ENCODE assay signal across 9 cellular contexts in the genomic region with DNA sequence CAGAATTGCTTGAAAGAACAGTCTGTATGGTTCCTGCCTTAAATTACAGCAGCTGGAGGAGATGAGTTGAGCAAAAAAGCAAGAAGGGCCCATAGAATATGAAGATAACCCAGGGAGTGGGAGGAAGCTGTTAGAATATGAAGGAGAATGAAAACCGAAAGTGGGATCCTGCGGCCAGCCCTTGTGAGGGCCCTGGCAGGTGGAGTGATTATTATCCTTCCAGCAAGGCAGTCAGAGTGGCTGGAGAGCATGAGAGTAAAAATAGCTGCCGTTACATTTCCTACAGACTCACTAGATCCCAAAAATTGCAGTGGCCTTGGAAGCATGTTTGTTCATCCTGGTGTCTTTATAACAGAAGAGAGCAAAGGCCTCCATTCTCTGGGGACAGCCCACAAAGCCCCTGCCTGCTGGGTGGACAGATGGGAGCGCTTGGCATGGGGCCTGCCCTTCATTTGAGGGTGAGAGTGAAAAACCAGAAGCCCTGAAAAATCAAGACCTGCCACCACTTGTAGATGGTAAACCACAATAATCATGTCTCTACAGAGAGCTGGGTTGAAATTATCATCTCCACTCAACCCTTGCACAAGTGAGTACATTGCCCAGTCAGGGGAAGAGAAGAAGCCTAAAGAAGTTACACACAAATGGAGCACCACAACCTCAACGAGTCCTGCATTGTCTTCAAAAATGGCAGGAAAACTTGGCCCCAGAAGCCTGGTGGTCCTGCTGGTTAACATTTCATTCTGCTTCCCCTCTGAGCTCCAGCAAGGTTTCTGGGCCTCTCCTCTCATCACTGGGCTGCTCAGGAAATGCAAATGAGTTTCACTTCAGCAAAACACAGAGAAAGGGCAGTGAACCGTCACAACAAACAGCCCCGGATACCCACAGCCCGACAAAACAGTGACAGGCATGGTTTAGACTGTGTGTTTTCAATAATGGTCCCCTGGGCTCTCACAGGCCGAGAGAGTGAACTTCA. TPM values are rescaled to one million over a fixed set of nuclear protein-coding genes. Genes with fewer than 3 reads are reported as not detected.
DNase-seq lines count a peak whose midpoint lies in the region; ATAC-seq and TF ChIP-seq lines count a peak whose summit lies in the region.
"Had no signal": no experiment of that assay in that cellular context is flagged by ENCODE, and none has a peak within 500 bp of the region (broad histone marks: within the 10 kb centered on the region; RNA-seq: fewer than 3 reads in every experiment).

No MANE protein-coding gene starts in this region.

- no peaks in the 10 kb centered on the region for H3K79me2 ChIP-seq in H9 (ENCODE audit: insufficient read depth, low read length)

- no peak overlapping the region for H2BK20ac ChIP-seq in H9 (ENCODE audit: low read depth, low read length, poor library complexity, severe bottlenecking)

- H3K27ac ChIP-seq in H9 (ENCODE audit: insufficient read length, low read depth, low read length) = peak overlapping the region; percentile 31

- no peak overlapping the region for H4K91ac ChIP-seq in H9 (ENCODE audit: insufficient read length, low read depth, low read length)

- H3K27me3 ChIP-seq in H9 (ENCODE audit: insufficient read depth, low read length) (no peaks in the 10 kb centered on the region), MG63 (no peaks in the 10 kb centered on the region)

- H3K4ac ChIP-seq in H9 (ENCODE audit: low read depth, low read length) = no peak overlapping the region

- no peak overlapping the region for H3K9ac ChIP-seq in H9 (ENCODE audit: extremely low read depth, insufficient read length, low read length)

- H4K8ac ChIP-seq in H9 (replicated peaks; ENCODE audit: insufficient read length, low read depth, low read length) = no peak overlapping the region

- H3K23ac ChIP-seq in H9 (ENCODE audit: insufficient read length, low read depth, low read length) = no peak overlapping the region

- no peak overlapping the region for H2AFZ ChIP-seq in H9 (ENCODE audit: low read length)

- H3K23me2 ChIP-seq in H9 (ENCODE audit: insufficient read length, low read depth, low read length, poor library complexity, severe bottlenecking) = peaks cover 8% of the 10 kb centered on the region

- H3K36me3 Mint-ChIP-seq in H9 (ENCODE audit: insufficient read depth in 1 of 3, low read depth in 3 of 3) = peaks cover 2 to 25% (median 7%) of the 10 kb centered on the region in 3 experiments; a peak in 5 of 7 replicates
- peaks cover 32% of the 10 kb centered on the region for H3K36me3 Mint-ChIP-seq in activated T-cell treated with anti-CD3 and anti-CD28 coated beads, Interleukin-2, amount 50 U/mL, for 24 hours (ENCODE audit: low read depth)

- H2AK5ac ChIP-seq in H9 (ENCODE audit: insufficient read length, low read length) = no peak overlapping the region

- H4K20me1 ChIP-seq in H9 (ENCODE audit: control insufficient read depth, insufficient read depth, insufficient read length) = no peaks in the 10 kb centered on the region

- no peak overlapping the region for H3K18ac ChIP-seq in H9 (ENCODE audit: insufficient read length, low read depth, low read length)

- TF ChIP-seq CTCF in H9 (conservative IDR thresholded peaks at IDR 0.05) = no peak

- WGBS in H9 (ENCODE audit: extremely low coverage, insufficient read length, low lambda C conversion rate) = no CpG with 5 or more reads among the region's 9 CpGs

- peaks cover 16% of the 10 kb centered on the region for H3K27me3 Mint-ChIP-seq in H9 (ENCODE audit: low read depth)
- H3K27me3 Mint-ChIP-seq in activated T-cell treated with anti-CD3 and anti-CD28 coated beads, Interleukin-2, amount 50 U/mL, for 24 hours = peaks cover 8% of the 10 kb centered on the region

- peaks cover 42 to 45% of the 10 kb centered on the region in 2 experiments for H3K4me1 Mint-ChIP-seq in H9
- H3K4me1 Mint-ChIP-seq in activated T-cell treated with anti-CD3 and anti-CD28 coated beads, Interleukin-2, amount 50 U/mL, for 24 hours (ENCODE audit: low read depth) = peaks cover 48% of the 10 kb centered on the region

- H4K5ac ChIP-seq in H9 (ENCODE audit: insufficient read length, low read depth, low read length) = no peak overlapping the region

- no peak overlapping the region for H2BK12ac ChIP-seq in H9 (ENCODE audit: insufficient read length, low read depth, low read length)

- no peaks in the 10 kb centered on the region; a peak in 2 of 5 replicates for H3K9me3 Mint-ChIP-seq in H9
- no peaks in the 10 kb centered on the region for H3K9me3 Mint-ChIP-seq in activated T-cell treated with anti-CD3 and anti-CD28 coated beads, Interleukin-2, amount 50 U/mL, for 24 hours

- DNase-seq in H9 (peak; percentile 27), NCI-H1092 treated with DMSO at 0.1 percent for 48 hours (lab: John Stamatoyannopoulos, UW) (peak; percentile 87), kidney tubule cell (ENCODE audit: low spot score) (peak; percentile 35), MG63 (no peak), NCI-H748 treated with DMSO at 0.1 percent for 48 hours (lab: John Stamatoyannopoulos, UW) (no peak)
- peak; percentile 42 for DNase-seq in activated T-cell treated with anti-CD3 and anti-CD28 coated beads, Interleukin-2, amount 50 U/mL, for 24 hours
- DNase-seq in activated CD4-positive, alpha-beta T cell treated with anti-CD3 and anti-CD28 coated beads for 1 hour = no peak

- peaks cover 18% of the 10 kb centered on the region; the same call in 1 of the 2 replicates for H3K4me1 ChIP-seq in H9 (ENCODE audit: insufficient read depth, low read length)

- no peak overlapping the region for H3K4me3 ChIP-seq in MG63

- ATAC-seq in GM18517 (IDR thresholded peaks at IDR 0.05; ENCODE audit: unreplicated experiment) = peak; percentile 87

- H3K27ac Mint-ChIP-seq in H9 = peak overlapping the region; percentile 20 to 76 (median 65); a peak in 6 of 7 replicates
- peak overlapping the region; percentile 66 for H3K27ac Mint-ChIP-seq in activated T-cell treated with anti-CD3 and anti-CD28 coated beads, Interleukin-2, amount 50 U/mL, for 24 hours

- H3K36me3 ChIP-seq in MG63 = no peaks in the 10 kb centered on the region; the same call in 1 of the 2 replicates

- no peaks in the 10 kb centered on the region for H3K79me1 ChIP-seq in H9 (ENCODE audit: insufficient read depth, low read depth, low read length, poor library complexity, severe bottlenecking)

- no peaks in the 10 kb centered on the region for H3K9me3 ChIP-seq in H9 (ENCODE audit: control insufficient read depth, low read depth, low read length)
- no peaks in the 10 kb centered on the region for H3K9me3 ChIP-seq in MG63

- H3T11ph ChIP-seq in H9 (ENCODE audit: low read length) = no peak overlapping the region

- H2BK120ac ChIP-seq in H9 (ENCODE audit: low read depth, low read length, poor library complexity, severe bottlenecking) = no peak overlapping the region

- H3K4me3 Mint-ChIP-seq in H9 = 0 out of 5 replicates have a peak overlapping the region, but pooled peaks of 1 of the 2 experiments have one; percentile 47
- peak overlapping the region; percentile 8 for H3K4me3 Mint-ChIP-seq in activated T-cell treated with anti-CD3 and anti-CD28 coated beads, Interleukin-2, amount 50 U/mL, for 24 hours

- no peak overlapping the region for H3K14ac ChIP-seq in H9 (ENCODE audit: insufficient read depth, low read length)

- H2BK15ac ChIP-seq in H9 (ENCODE audit: low read depth, low read length) = no peak overlapping the region

- H3K4me2 ChIP-seq in H9 (ENCODE audit: insufficient read depth, insufficient read length, low read length) = no peak overlapping the region

- H2BK5ac ChIP-seq in H9 (ENCODE audit: insufficient read length, low read length) = no peak overlapping the region

- H3K56ac ChIP-seq in H9 (ENCODE audit: insufficient read length, low read depth, low read length) = no peak overlapping the region

RNA-seq across cellular contexts. Expression of a gene that starts 20.5 kb away (rescaled TPM):
- total RNA-seq in H9 (2021) = 11.3 and 11.9 TPM in 2 replicates
- total RNA-seq in MG63 (2014; rRNA removed; shearing (Covaris generic); ENCODE audit: low replicate concordance) = not detected in 2 replicates
- total RNA-seq: glomerular endothelial cell had no signal

RNA-seq across cellular contexts. Expression of a gene that starts 23.0 kb away (rescaled TPM):
- total RNA-seq in H9 (2021) = 22.2 and 23.4 TPM in 2 replicates
- total RNA-seq in MG63 (2014; rRNA removed; shearing (Covaris generic); ENCODE audit: low replicate concordance) = 17.1 and 32.1 TPM in 2 replicates

Comparison
In these comparisons a context has a peak if more than half of its experiments do, and no peak if none do; other contexts are left out.
1. DNase-seq: peak in H9 (single experiment), NCI-H1092 treated with DMSO at 0.1 percent for 48 hours (single experiment), activated T-cell treated with anti-CD3 and anti-CD28 coated beads, Interleukin-2, amount 50 U/mL, for 24 hours (single experiment) and kidney tubule cell (single experiment); none in MG63 (single experiment), NCI-H748 treated with DMSO at 0.1 percent for 48 hours (single experiment) and activated CD4-positive, alpha-beta T cell treated with anti-CD3 and anti-CD28 coated beads for 1 hour (single experiment).
2. RNA of a gene that starts 20.5 kb away (total RNA-seq): 11.3 to 11.9 TPM in H9; not detected in MG63; every median in the first group is over 10 times any median in the second.